Comparison of ENCODE assay signal across 11 cellular contexts in genomic region chr1:25031601-25031965, GRCh38.
DNase-seq lines count a peak whose midpoint lies in the region; ATAC-seq and TF ChIP-seq lines count a peak whose summit lies in the region.
"Had no signal": no experiment of that assay in that cellular context is flagged by ENCODE, and none has a peak within 500 bp of the region (broad histone marks: within the 10 kb centered on the region; RNA-seq: fewer than 3 reads in every experiment).

No MANE protein-coding gene starts in this region.

- TF ChIP-seq CTCF in GM10248 (IDR thresholded peaks at IDR 0.05; ENCODE audit: control extremely low read depth, extremely low read depth, low read depth, missing control alignments) (no peak), activated B cell treated with CpG ODN at 0.5 μM for 24 hours (IDR thresholded peaks at IDR 0.05) (no peak), esophagus squamous epithelium (IDR thresholded peaks at IDR 0.05) (no peak)

- peak overlapping the region; percentile 80 for H3K4me3 Mint-ChIP-seq in activated B cell treated with CpG ODN at 0.5 μM for 24 hours
- H3K4me3 Mint-ChIP-seq: brain had no signal

- H3K9me3 Mint-ChIP-seq in activated B cell treated with CpG ODN at 0.5 μM for 24 hours, result no peaks in the 10 kb centered on the region
- H3K9me3 Mint-ChIP-seq: brain had no signal

- DNase-seq in GM10248 (ENCODE audit: extremely low spot score) (peak; percentile 60), activated B cell treated with CpG ODN at 0.5 μM for 24 hours (peak; percentile 71), esophagus squamous epithelium (lab: John Stamatoyannopoulos, UW) (no peak), NCI-H2107 treated with DMSO at 0.1 percent for 48 hours (lab: John Stamatoyannopoulos, UW; ENCODE audit: unreplicated experiment) (no peak), NCI-H2029 treated with DMSO at 0.1 percent for 48 hours (lab: John Stamatoyannopoulos, UW) (no peak), inferior parietal cortex (ENCODE audit: extremely low spot score) (no peak), GM03348 (ENCODE audit: low spot score) (no peak)
- DNase-seq: GDM1 had no signal

- no peaks in the 10 kb centered on the region for H3K4me1 Mint-ChIP-seq in activated B cell treated with CpG ODN at 0.5 μM for 24 hours

- POLR2A ChIA-PET in GM10248 (lab: Yijun Ruan, JAX) (interaction anchor here (0.8 to 1.0 kb wide), 2 partner anchors 9 to 71 kb away, joined by 4 to 11 read pairs; no protein-coding TSS in a partner anchor), activated B cell treated with CpG ODN at 0.5 μM for 24 hours (lab: Charles Lee) (interaction anchor here (0.6 to 13.4 kb wide), 23 partner anchors 9 to 599 kb away, joined by 3 to 385 read pairs (median 5); partner anchors contain the start of genes CLIC4, RSRP1 and RUNX3)

- H3K36me3 ChIP-seq in esophagus squamous epithelium, result no peaks in the 10 kb centered on the region

- ATAC-seq in HG02588 (IDR thresholded peaks at IDR 0.05; ENCODE audit: unreplicated experiment) (peak; percentile 19), activated B cell treated with CpG ODN at 0.5 μM for 24 hours (ENCODE audit: low read depth) (peak; percentile 52)
- ATAC-seq: left lobe of liver had no signal

- 38 to 55% methylated on average over 4 to 8 of the region's 8 CpGs for WGBS in esophagus squamous epithelium, 2 donors

- H3K4me1 ChIP-seq in esophagus squamous epithelium, result peaks cover 2 to 44% (median 3%) of the 10 kb centered on the region in 3 donors

- H3K4me3 ChIP-seq in esophagus squamous epithelium, result no peak overlapping the region

- peaks cover 0 to 43% (median 0%) of the 10 kb centered on the region in 4 donors for H3K27me3 ChIP-seq in esophagus squamous epithelium

- H3K9me3 ChIP-seq in esophagus squamous epithelium, result no peaks in the 10 kb centered on the region

- CTCF ChIA-PET in GM10248 (lab: Yijun Ruan, JAX) (interaction anchor here (1.5 to 2.0 kb wide), 2 partner anchors 59 to 173 kb away, joined by 3 to 4 read pairs; no protein-coding TSS in a partner anchor), activated B cell treated with CpG ODN at 0.5 μM for 24 hours (lab: Charles Lee) (interaction anchor here (0.9 to 9.8 kb wide), 9 partner anchors 9 to 184 kb away, joined by 3 to 195 read pairs (median 5); partner anchors contain the start of gene RUNX3)

- H3K27ac Mint-ChIP-seq in activated B cell treated with CpG ODN at 0.5 μM for 24 hours, result peak overlapping the region; percentile 97

- H3K27me3 Mint-ChIP-seq in activated B cell treated with CpG ODN at 0.5 μM for 24 hours, result no peaks in the 10 kb centered on the region

- intact Hi-C loops in activated B cell treated with CpG ODN at 0.5 μM for 24 hours (cut with micrococcal nuclease), result loop anchor here (1.0 to 5.0 kb wide), 4 partner anchors 9 to 389 kb away; partner anchors contain the start of genes CLIC4 and SRRM1
- intact Hi-C loops in esophagus squamous epithelium (cut with DNase I), result no loop called here

- H3K36me3 Mint-ChIP-seq in activated B cell treated with CpG ODN at 0.5 μM for 24 hours (ENCODE audit: low read depth), result no peaks in the 10 kb centered on the region
- H3K36me3 Mint-ChIP-seq: brain had no signal

- TF ChIP-seq POLR2A in esophagus squamous epithelium (IDR thresholded peaks at IDR 0.05), result no peak

- H3K27ac ChIP-seq in esophagus squamous epithelium, result peak overlapping the region in 3 of 4 donors; percentile 25 to 61 (median 49)

Comparison
In these comparisons a context has a peak if more than half of its experiments do, and no peak if none do; other contexts are left out.
1. DNase-seq: peak in GM10248 (single experiment) and activated B cell treated with CpG ODN at 0.5 μM for 24 hours (single experiment); none in esophagus squamous epithelium (single experiment), NCI-H2107 treated with DMSO at 0.1 percent for 48 hours (single experiment), NCI-H2029 treated with DMSO at 0.1 percent for 48 hours (single experiment), inferior parietal cortex (single experiment) and GM03348 (single experiment).